Comparison of ENCODE assay signal across 8 cellular contexts in genomic region chr9:127769985-127770904, GRCh38. TPM values are rescaled to one million over a fixed set of nuclear protein-coding genes. Genes with fewer than 3 reads are reported as not detected.
DNase-seq lines count a peak whose midpoint lies in the region; ATAC-seq and TF ChIP-seq lines count a peak whose summit lies in the region.

No MANE protein-coding gene starts in this region.

- H3K9me3 ChIP-seq in heart left ventricle (no peaks in the 10 kb centered on the region), body of pancreas (no peaks in the 10 kb centered on the region), mononuclear cell (ENCODE audit: low read depth, low read length) (no peaks in the 10 kb centered on the region), upper lobe of right lung (no peaks in the 10 kb centered on the region)

- H3K27ac ChIP-seq in heart left ventricle (peak overlapping the region; percentile 70 to 96 (median 84)), body of pancreas (peak overlapping the region in 3 of 4 donors; percentile 30 to 75 (median 67)), upper lobe of right lung (peak overlapping the region; percentile 86)

- TF ChIP-seq POLR2A in heart left ventricle (IDR thresholded peaks at IDR 0.05) (no peak), body of pancreas (IDR thresholded peaks at IDR 0.05) (no peak)

- H3K4me1 ChIP-seq in heart left ventricle: peaks cover 0 to 73% (median 31%) of the 10 kb centered on the region in 12 donors
- H3K4me1 ChIP-seq in body of pancreas: peaks cover 15% of the 10 kb centered on the region
- peaks cover 95% of the 10 kb centered on the region for H3K4me1 ChIP-seq in mononuclear cell (ENCODE audit: insufficient read depth, low read length)
- H3K4me1 ChIP-seq in upper lobe of right lung: peaks cover 32% of the 10 kb centered on the region

- ATAC-seq in heart left ventricle (peak in 3 of 4 donors; percentile 0 to 45 (median 1)), left ventricle myocardium superior (no peak), body of pancreas (no peak), upper lobe of right lung (no peak), GM19328 (IDR thresholded peaks at IDR 0.05; ENCODE audit: unreplicated experiment) (no peak)

- no peaks in the 10 kb centered on the region for H3K27me3 ChIP-seq in heart left ventricle
- no peaks in the 10 kb centered on the region for H3K27me3 ChIP-seq in body of pancreas
- no peaks in the 10 kb centered on the region for H3K27me3 ChIP-seq in mononuclear cell (ENCODE audit: insufficient read depth, low read length)
- H3K27me3 ChIP-seq in upper lobe of right lung: no peaks in the 10 kb centered on the region

- peak in 3 of 5 donors; percentile 38 to 53 (median 48) for DNase-seq in heart left ventricle
- DNase-seq in left ventricle myocardium superior: no peak
- DNase-seq in body of pancreas: no peak
- DNase-seq in upper lobe of right lung: no peak
- DNase-seq in NCI-H1105 treated with DMSO at 0.1 percent for 48 hours (lab: John Stamatoyannopoulos, UW): no peak
- no peak for DNase-seq in DMS114 treated with DMSO at 0.1 percent for 48 hours (lab: John Stamatoyannopoulos, UW; ENCODE audit: unreplicated experiment)

- TF ChIP-seq CTCF in heart left ventricle (IDR thresholded peaks at IDR 0.05): peak in 3 of 12 donors; percentile 11 to 40 (median 38)
- no peak for TF ChIP-seq CTCF in body of pancreas (IDR thresholded peaks at IDR 0.05)
- no peak for TF ChIP-seq CTCF in upper lobe of right lung (IDR thresholded peaks at IDR 0.05)

- WGBS in heart left ventricle, 4 donors: 34 to 51% (median 45%) methylated on average over 6 of the region's 6 CpGs
- WGBS in body of pancreas, 2 donors: 71 to 76% methylated on average over 5 to 6 of the region's 6 CpGs

- H3K4me3 ChIP-seq in heart left ventricle (peak overlapping the region; percentile 33 to 89 (median 66)), body of pancreas (no peak overlapping the region), mononuclear cell (ENCODE audit: low read length) (peak overlapping the region; percentile 42), upper lobe of right lung (peak overlapping the region; percentile 67)

- H3K36me3 ChIP-seq in heart left ventricle (peaks cover 0 to 26% (median 10%) of the 10 kb centered on the region in 9 donors), body of pancreas (replicated peaks in 1 of 2; ENCODE audit: insufficient read depth in 1 of 2, low read depth in 2 of 2) (no peaks in the 10 kb centered on the region), upper lobe of right lung (no peaks in the 10 kb centered on the region)

- intact Hi-C loops in heart left ventricle (cut with DNase I): loop anchor here in 1 of 10 donors (10.0 kb wide), 1 partner anchor 85 kb away; the partner anchor contains the start of gene ENG
- intact Hi-C loops in left ventricle myocardium superior (cut with micrococcal nuclease): no loop called here
- intact Hi-C loops in body of pancreas (cut with DNase I): no loop called here
- intact Hi-C loops in upper lobe of right lung (cut with DNase I): no loop called here

RNA-seq across cellular contexts. Expression of gene SH2D3C, which starts 8.2 kb away (rescaled TPM):
- total RNA-seq in heart left ventricle (10 to 100 TPM; 13.7 to 38.9 (median 16.9) TPM), left ventricle myocardium superior (18.3 TPM), body of pancreas (1 to 10 TPM; 3.3 to 4.2 TPM), mononuclear cell (12.6 TPM), upper lobe of right lung (85.3 TPM)
- polyA plus RNA-seq in heart left ventricle: 10 to 100 TPM; 21.1 to 24.8 TPM

RNA-seq across cellular contexts. Expression of gene CDK9, which starts 15.6 kb away (rescaled TPM):
- 10 to 100 TPM; 35.6 to 60.3 (median 47.8) TPM for total RNA-seq in heart left ventricle
- 10 to 100 TPM; 26.2 to 30.4 TPM for polyA plus RNA-seq in heart left ventricle
- 48.4 TPM for total RNA-seq in left ventricle myocardium superior
- 10 to 100 TPM; 51.4 to 58.7 TPM for total RNA-seq in body of pancreas
- total RNA-seq in mononuclear cell: 77.8 TPM
- total RNA-seq in upper lobe of right lung: 99.1 TPM

RNA-seq across cellular contexts. Expression of gene FPGS, which starts 32.4 kb away (rescaled TPM):
- total RNA-seq in heart left ventricle: 10 to 100 TPM; 39.9 to 55.1 (median 41.5) TPM
- polyA plus RNA-seq in heart left ventricle: 10 to 100 TPM; 36.8 to 50.1 TPM
- total RNA-seq in left ventricle myocardium superior: 31.9 TPM
- 10 to 100 TPM; 58.4 to 80.4 TPM for total RNA-seq in body of pancreas
- 44.4 TPM for total RNA-seq in mononuclear cell
- total RNA-seq in upper lobe of right lung: 68.9 TPM

RNA-seq across cellular contexts. Expression of gene TOR2A, which starts 35.2 kb away (rescaled TPM):
- total RNA-seq in heart left ventricle (1 to 10 TPM; 1.7 to 9.2 (median 3.3) TPM), left ventricle myocardium superior (3.6 TPM), body of pancreas (10 to 100 TPM in 1 of 2 donors, 1 to 10 TPM in 1; 8.3 to 14.2 TPM), mononuclear cell (13.4 TPM), upper lobe of right lung (17.3 TPM)
- 1 to 10 TPM; 3.4 to 5.2 TPM for polyA plus RNA-seq in heart left ventricle

RNA-seq across cellular contexts. Expression of gene TTC16, which starts 54.4 kb away (rescaled TPM):
- total RNA-seq in heart left ventricle (under 1 TPM in 8 of 9 donors, not detected in 1; 0.09 to 0.61 (median 0.24) TPM), left ventricle myocardium superior (0.15 TPM), body of pancreas (under 1 TPM; under 0.01 to 0.52 TPM), mononuclear cell (1.9 TPM), upper lobe of right lung (0.41 TPM)
- polyA plus RNA-seq in heart left ventricle: under 1 TPM in 1 of 2 donors, not detected in 1; 0.34 TPM

Comparison
In these comparisons a context has a peak if more than half of its experiments do, and no peak if none do; other contexts are left out.
1. ATAC-seq: peak in heart left ventricle (3 of 4); none in left ventricle myocardium superior (single experiment), body of pancreas (single experiment), upper lobe of right lung (single experiment) and GM19328 (single experiment).
2. DNase-seq: peak in heart left ventricle (3 of 5); none in left ventricle myocardium superior (single experiment), body of pancreas (0 of 4), upper lobe of right lung (single experiment), NCI-H1105 treated with DMSO at 0.1 percent for 48 hours (single experiment) and DMS114 treated with DMSO at 0.1 percent for 48 hours (single experiment).
3. H3K4me3 ChIP-seq: peak in heart left ventricle (12 of 12), mononuclear cell (single experiment) and upper lobe of right lung (single experiment); none in body of pancreas (0 of 2).
4. Peak in every context shown above with its lines, with median percentiles within 50 percentile points of each other: H3K27ac ChIP-seq.